In genomic region chr17:64148699-64149098, GRCh38 we compare ENCODE assay signal across 8 cellular contexts. TPM values are rescaled to one million over a fixed set of nuclear protein-coding genes. Genes with fewer than 3 reads are reported as not detected.
A peak's percentile ranks its signal among the peaks of the same experiment; 100 is the strongest.
DNase-seq lines count a peak whose midpoint lies in the region; ATAC-seq and TF ChIP-seq lines count a peak whose summit lies in the region.

No MANE protein-coding gene starts in this region.

- no peak overlapping the region for H3K9ac ChIP-seq in H9 (ENCODE audit: extremely low read depth, insufficient read length, low read length)

- no peaks in the 10 kb centered on the region; the same call in 1 of the 2 replicates for H3K27me3 Mint-ChIP-seq in H9 (ENCODE audit: low read depth)

- H3K4me3 Mint-ChIP-seq in H9 = no peak overlapping the region

- no peaks in the 10 kb centered on the region for H3K9me3 Mint-ChIP-seq in H9

- H3K4ac ChIP-seq in H9 (ENCODE audit: low read depth, low read length) = no peak overlapping the region

- H3K4me3 ChIP-seq in right lobe of liver = no peak overlapping the region

- no peak; the same call in 1 of the 2 replicates for TF ChIP-seq CTCF in C4-2B (conservative IDR thresholded peaks at IDR 0.05)
- TF ChIP-seq CTCF in H9 (conservative IDR thresholded peaks at IDR 0.05) = no peak
- TF ChIP-seq CTCF in VCaP (conservative IDR thresholded peaks at IDR 0.05) = no peak
- peak in 3 of 4 donors; percentile 9 to 41 (median 16) for TF ChIP-seq CTCF in right lobe of liver (IDR thresholded peaks at IDR 0.05)
- TF ChIP-seq CTCF in GM20000 (IDR thresholded peaks at IDR 0.05; ENCODE audit: extremely low read depth, missing control alignments) = no peak

- H4K20me1 ChIP-seq in H9 (ENCODE audit: control insufficient read depth, insufficient read depth, insufficient read length) = no peaks in the 10 kb centered on the region

- H3K36me3 Mint-ChIP-seq in H9 (ENCODE audit: insufficient read depth in 1 of 3, low read depth in 3 of 3) = peaks cover 0 to 22% (median 18%) of the 10 kb centered on the region in 3 experiments; a peak in 6 of 7 replicates

- no peak overlapping the region for H2AFZ ChIP-seq in H9 (ENCODE audit: low read length)

- no peak overlapping the region for H4K5ac ChIP-seq in H9 (ENCODE audit: insufficient read length, low read depth, low read length)

- H2BK12ac ChIP-seq in H9 (ENCODE audit: insufficient read length, low read depth, low read length) = no peak overlapping the region

- peaks cover 7% of the 10 kb centered on the region for H3K23me2 ChIP-seq in H9 (ENCODE audit: insufficient read length, low read depth, low read length, poor library complexity, severe bottlenecking)

- no peak overlapping the region for H2AK5ac ChIP-seq in H9 (ENCODE audit: insufficient read length, low read length)

- no peaks in the 10 kb centered on the region for H3K79me1 ChIP-seq in H9 (ENCODE audit: insufficient read depth, low read depth, low read length, poor library complexity, severe bottlenecking)

- H2BK15ac ChIP-seq in H9 (ENCODE audit: low read depth, low read length) = no peak overlapping the region

- H3K27me3 ChIP-seq in H9 (ENCODE audit: insufficient read depth, low read length) = no peaks in the 10 kb centered on the region
- no peaks in the 10 kb centered on the region for H3K27me3 ChIP-seq in right lobe of liver

- no peaks in the 10 kb centered on the region for H3K9me3 ChIP-seq in H9 (ENCODE audit: control insufficient read depth, low read depth, low read length)
- no peaks in the 10 kb centered on the region for H3K9me3 ChIP-seq in right lobe of liver

- H3K4me1 ChIP-seq in H9 (ENCODE audit: insufficient read depth, low read length) (no peaks in the 10 kb centered on the region; the same call in 1 of the 2 replicates), right lobe of liver (peaks cover 0 to 63% (median 26%) of the 10 kb centered on the region in 4 donors)

- no peak overlapping the region for H3K14ac ChIP-seq in H9 (ENCODE audit: insufficient read depth, low read length)

- DNase-seq in H9 (peak; percentile 54), right lobe of liver (no peak), GM20000 (ENCODE audit: low spot score) (no peak), DMS79 treated with DMSO at 0.1 percent for 48 hours (lab: John Stamatoyannopoulos, UW) (no peak), NCI-H1417 (lab: John Stamatoyannopoulos, UW) (no peak)

- peak overlapping the region in 2 of 3 experiments; percentile 11 to 91; a peak in 2 of 7 replicates for H3K27ac Mint-ChIP-seq in H9

- no peak overlapping the region for H3K18ac ChIP-seq in H9 (ENCODE audit: insufficient read length, low read depth, low read length)

- H4K91ac ChIP-seq in H9 (ENCODE audit: insufficient read length, low read depth, low read length) = no peak overlapping the region

- no peak overlapping the region for H2BK120ac ChIP-seq in H9 (ENCODE audit: low read depth, low read length, poor library complexity, severe bottlenecking)

- no CpG with 5 or more reads among the region's 4 CpGs for WGBS in H9 (ENCODE audit: extremely low coverage, insufficient read length, low lambda C conversion rate)
- 53% methylated on average over 2 of the region's 4 CpGs for WGBS in right lobe of liver (ENCODE audit: insufficient coverage, low coverage, low lambda C conversion rate, missing lambda C conversion rate)

- no peak overlapping the region for H2BK20ac ChIP-seq in H9 (ENCODE audit: low read depth, low read length, poor library complexity, severe bottlenecking)

- H3K27ac ChIP-seq in C4-2B (peak overlapping the region; percentile 50), H9 (ENCODE audit: insufficient read length, low read depth, low read length) (peak overlapping the region; percentile 75), VCaP (peak overlapping the region; percentile 98), right lobe of liver (peak overlapping the region in 2 of 3 donors; percentile 65 to 96)

- H3K79me2 ChIP-seq in H9 (ENCODE audit: insufficient read depth, low read length) = no peaks in the 10 kb centered on the region

- ATAC-seq in right lobe of liver = no peak
- no peak for ATAC-seq in HG02973 (IDR thresholded peaks at IDR 0.05; ENCODE audit: unreplicated experiment)

- no peak for TF ChIP-seq POLR2A in right lobe of liver (IDR thresholded peaks at IDR 0.05)

- peaks cover 0 to 4% (median 0%) of the 10 kb centered on the region in 4 donors for H3K36me3 ChIP-seq in right lobe of liver

- intact Hi-C loops in right lobe of liver (cut with DNase I) = no loop called here

- no peak overlapping the region for H3K4me2 ChIP-seq in H9 (ENCODE audit: insufficient read depth, insufficient read length, low read length)

- H3T11ph ChIP-seq in H9 (ENCODE audit: low read length) = no peak overlapping the region

- no peak overlapping the region for H4K8ac ChIP-seq in H9 (replicated peaks; ENCODE audit: insufficient read length, low read depth, low read length)

- H3K56ac ChIP-seq in H9 (ENCODE audit: insufficient read length, low read depth, low read length) = no peak overlapping the region

- peaks cover 16 to 24% of the 10 kb centered on the region in 2 experiments for H3K4me1 Mint-ChIP-seq in H9

- no peak overlapping the region for H2BK5ac ChIP-seq in H9 (ENCODE audit: insufficient read length, low read length)

- H3K23ac ChIP-seq in H9 (ENCODE audit: insufficient read length, low read depth, low read length) = no peak overlapping the region

RNA-seq across cellular contexts. Expression of gene ERN1, which starts 18.8 kb away (rescaled TPM):
- 4.4 and 5.0 TPM in 2 replicates for total RNA-seq in H9 (2021)
- total RNA-seq in right lobe of liver = 10 to 100 TPM; 22.7 to 47.6 (median 28.7) TPM

Comparison
In these comparisons a context has a peak if more than half of its experiments do, and no peak if none do; other contexts are left out.
1. CTCF ChIP-seq: peak in right lobe of liver (3 of 4); none in C4-2B (single experiment), H9 (single experiment), VCaP (single experiment) and GM20000 (single experiment).
2. Peak in every context shown above with its lines, with median percentiles within 50 percentile points of each other: H3K27ac ChIP-seq.